In the genomic region with DNA sequence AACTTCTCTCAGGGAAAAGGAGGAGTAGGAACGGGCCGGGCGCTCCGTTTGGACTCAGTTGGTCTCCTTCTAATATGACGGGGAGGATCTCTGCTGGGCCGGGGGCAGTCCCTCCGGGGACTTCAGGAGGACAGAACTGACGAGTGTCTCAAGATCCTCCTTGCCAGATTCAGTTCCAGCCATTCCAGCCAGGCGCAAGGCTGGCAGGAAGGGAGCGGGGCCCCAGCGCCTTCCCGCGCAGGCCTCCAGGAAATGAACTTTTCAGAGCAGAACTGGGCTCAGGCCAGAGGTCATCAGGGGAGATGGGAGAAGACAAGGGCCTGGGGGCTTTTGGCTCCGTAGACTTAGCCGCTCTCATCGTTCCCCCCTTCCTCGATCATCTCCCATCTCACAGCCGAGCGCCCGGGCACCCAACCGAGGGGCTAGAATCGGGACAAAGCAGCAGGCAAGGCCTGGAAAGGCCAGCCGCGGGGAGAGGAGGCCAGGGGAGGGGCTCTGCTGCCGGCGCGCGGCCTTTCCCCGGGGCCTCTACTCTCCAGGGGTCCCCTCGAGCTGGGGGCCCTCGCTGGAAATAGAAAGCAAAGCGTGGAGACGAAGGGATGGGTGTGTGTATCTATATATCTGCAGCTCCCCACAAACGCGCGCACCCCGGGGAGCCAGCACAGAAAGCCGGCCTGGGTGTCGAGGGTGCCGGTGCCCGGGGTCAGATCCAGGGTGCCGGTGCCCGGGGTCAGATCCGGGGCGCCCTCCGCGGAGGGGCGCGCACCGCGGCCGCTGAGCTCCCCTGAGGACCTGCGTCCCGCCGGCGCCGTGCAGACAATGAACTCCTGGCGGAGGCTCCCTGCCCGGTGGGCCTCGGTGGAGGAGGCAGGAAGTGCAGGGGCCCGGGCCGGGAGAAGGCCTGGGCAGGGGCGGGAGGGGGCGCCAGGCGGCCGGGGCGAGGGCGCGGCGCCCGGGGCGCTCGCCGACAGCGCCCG, we compare ENCODE assay signal across 8 cellular contexts. TPM values are rescaled to one million over a fixed set of nuclear protein-coding genes. Genes with fewer than 3 reads are reported as not detected.
A peak's percentile ranks its signal among the peaks of the same experiment; 100 is the strongest.
DNase-seq lines count a peak whose midpoint lies in the region; TF ChIP-seq lines count a peak whose summit lies in the region.

No MANE protein-coding gene starts in this region.

- peak overlapping the region; percentile 90 for H3K56ac ChIP-seq in mesendoderm (ENCODE audit: low read length)

- H3K36me3 ChIP-seq in mesendoderm (ENCODE audit: control insufficient read depth, insufficient read depth, low read length) = no peaks in the 10 kb centered on the region
- no peaks in the 10 kb centered on the region for H3K36me3 ChIP-seq in uterus

- peak overlapping the region; percentile 79 for H2BK120ac ChIP-seq in mesendoderm (ENCODE audit: low read depth, low read length)

- H3K9ac ChIP-seq in mesendoderm (ENCODE audit: low read length) = peak overlapping the region; percentile 91

- H3K27me3 Mint-ChIP-seq in IgD-negative memory B cell = peaks cover 27% of the 10 kb centered on the region
- no peaks in the 10 kb centered on the region for H3K27me3 Mint-ChIP-seq in chondrocyte (ENCODE audit: low read depth)

- no peaks in the 10 kb centered on the region for H3K9me3 ChIP-seq in uterus

- DNase-seq in activated CD8-positive, alpha-beta memory T cell treated with anti-CD3 and anti-CD28 coated beads for 24 hours = peak; percentile 61
- no peak for DNase-seq in activated CD8-positive, alpha-beta memory T cell treated with anti-CD3 and anti-CD28 coated beads, Interleukin-2, amount 50 U/mL, for 48 hours
- no peak for DNase-seq in chondrocyte (ENCODE audit: low spot score)
- peak; percentile 74 for DNase-seq in mesendoderm
- DNase-seq in uterus = peak in 1 of 2 donors; percentile 54
- DNase-seq in LoVo (ENCODE audit: low spot score) = no peak
- no peak for DNase-seq in GM03348 (ENCODE audit: low spot score)

- H3K79me1 ChIP-seq in mesendoderm (ENCODE audit: low read length) = peaks cover 15% of the 10 kb centered on the region

- peak overlapping the region; percentile 99 for H3K4ac ChIP-seq in mesendoderm (ENCODE audit: low read depth, low read length)

- H3K36me3 Mint-ChIP-seq in IgD-negative memory B cell (no peaks in the 10 kb centered on the region), chondrocyte (ENCODE audit: low read depth) (no peaks in the 10 kb centered on the region)

- intact Hi-C loops in uterus (cut with DNase I; ENCODE audit: low total_unique reads) = loop anchor here (10.0 kb wide), 1 partner anchor 360 kb away; no protein-coding TSS in a partner anchor

- H3K27ac Mint-ChIP-seq in IgD-negative memory B cell (no peak overlapping the region), chondrocyte (ENCODE audit: unreplicated experiment) (peak overlapping the region; percentile 69)

- H2BK5ac ChIP-seq in mesendoderm (ENCODE audit: low read length) = peak overlapping the region; percentile 76

- TF ChIP-seq CTCF in chondrocyte (IDR thresholded peaks at IDR 0.05) (no peak), uterus (IDR thresholded peaks at IDR 0.05) (peak in 1 of 4 experiments; percentile 17)

- peak overlapping the region; percentile 100 for H3K18ac ChIP-seq in mesendoderm (ENCODE audit: low read length)

- no peak overlapping the region for H4K5ac ChIP-seq in mesendoderm (ENCODE audit: low read length)

- no peak for TF ChIP-seq POLR2A in uterus (IDR thresholded peaks at IDR 0.05)

- no peak overlapping the region for H2BK15ac ChIP-seq in mesendoderm (replicated peaks; ENCODE audit: low read depth)

- no peaks in the 10 kb centered on the region for H3K27me3 ChIP-seq in mesendoderm (ENCODE audit: insufficient read depth, low read length, poor library complexity)
- no peaks in the 10 kb centered on the region for H3K27me3 ChIP-seq in uterus

- no peak overlapping the region for H3K23ac ChIP-seq in mesendoderm (ENCODE audit: low read length)

- H3K4me2 ChIP-seq in mesendoderm (ENCODE audit: low read length) = peak overlapping the region; percentile 86

- H3K4me1 Mint-ChIP-seq in IgD-negative memory B cell (peaks cover 3 to 5% (median 4%) of the 10 kb centered on the region in 3 donors), chondrocyte (ENCODE audit: low read depth) (peaks cover 34% of the 10 kb centered on the region)

- H3K27ac ChIP-seq in mesendoderm (ENCODE audit: low read depth, low read length) (peak overlapping the region; percentile 98), uterus (peak overlapping the region; percentile 88 to 98)

- peak overlapping the region; percentile 33 to 75 (median 46) for H3K4me3 Mint-ChIP-seq in IgD-negative memory B cell
- H3K4me3 Mint-ChIP-seq in chondrocyte (ENCODE audit: unreplicated experiment) = peak overlapping the region; percentile 72

- H3K9me3 Mint-ChIP-seq in IgD-negative memory B cell (peaks cover 0 to 2% (median 0%) of the 10 kb centered on the region in 3 donors), chondrocyte (ENCODE audit: low read depth) (no peaks in the 10 kb centered on the region)

- peaks cover 52% of the 10 kb centered on the region for H3K79me2 ChIP-seq in mesendoderm (ENCODE audit: control insufficient read depth, insufficient read depth, low read length)

- H3K4me1 ChIP-seq in mesendoderm (ENCODE audit: control insufficient read depth, low read depth, low read length) (peaks cover 20% of the 10 kb centered on the region), uterus (peaks cover 0 to 17% of the 10 kb centered on the region in 2 donors)

- H3K4me3 ChIP-seq in mesendoderm (ENCODE audit: low read length) = peak overlapping the region; percentile 60
- H3K4me3 ChIP-seq in uterus = peak overlapping the region; percentile 50 to 75

- H2AK5ac ChIP-seq in mesendoderm (ENCODE audit: low read length) = peak overlapping the region; percentile 93

- WGBS in mesendoderm (ENCODE audit: extremely low coverage, insufficient coverage, low lambda C conversion rate) = no CpG with 5 or more reads among the region's 76 CpGs

- peak overlapping the region; percentile 91 for H4K8ac ChIP-seq in mesendoderm (ENCODE audit: low read depth, low read length)

RNA-seq across cellular contexts. Expression of gene ZNF423, which starts 1.4 kb away (rescaled TPM):
- not detected for polyA plus RNA-seq in IgD-negative memory B cell
- total RNA-seq in chondrocyte (4.7 to 7.9 TPM (median 5.0 TPM) in 3 replicates), uterus (10 to 100 TPM in 3 of 4 donors, 1 to 10 TPM in 1; 7.1 to 33.5 (median 14.7) TPM)
- polyA plus RNA-seq in mesendoderm (2013, experiment 1 of 2) = 26.3 TPM
- 27.6 TPM for polyA plus RNA-seq in mesendoderm (2013, experiment 2 of 2)

Comparison
In these comparisons a context has a peak if more than half of its experiments do, and no peak if none do; other contexts are left out.
1. DNase-seq: peak in activated CD8-positive, alpha-beta memory T cell treated with anti-CD3 and anti-CD28 coated beads for 24 hours (single experiment) and mesendoderm (single experiment); none in activated CD8-positive, alpha-beta memory T cell treated with anti-CD3 and anti-CD28 coated beads, Interleukin-2, amount 50 U/mL, for 48 hours (single experiment), chondrocyte (single experiment), LoVo (single experiment) and GM03348 (single experiment).